22 cellular contexts compared by ENCODE assay signal in genomic region chr1:5850503-5850902, GRCh38.
DNase-seq lines count a peak whose midpoint lies in the region; ATAC-seq and TF ChIP-seq lines count a peak whose summit lies in the region.
"Had no signal": no experiment of that assay in that cellular context is flagged by ENCODE, and none has a peak within 500 bp of the region (broad histone marks: within the 10 kb centered on the region; RNA-seq: fewer than 3 reads in every experiment).

No MANE protein-coding gene starts in this region.

- no peak overlapping the region for H3K27ac ChIP-seq in brain microvascular endothelial cell
- H3K27ac ChIP-seq: A549, C4-2B had no signal

- no peak overlapping the region for H3K4me3 ChIP-seq in brain microvascular endothelial cell (ENCODE audit: low read depth, low read length)
- H3K4me3 ChIP-seq: A549 had no signal

- no peak for TF ChIP-seq CTCF in brain microvascular endothelial cell (IDR thresholded peaks at IDR 0.05; ENCODE audit: low read depth, low read length, missing control alignments)

- no peaks in the 10 kb centered on the region for H3K27me3 ChIP-seq in brain microvascular endothelial cell (replicated peaks)

- in situ Hi-C loops in brain microvascular endothelial cell (cut with HindIII; ENCODE audit: low pct_ligation_motif_present, low sequenced_read_pairs): no loop called here

- DNase-seq in Daoy (ENCODE audit: low read depth) (peak; percentile 35), LHCN-M2 (ENCODE audit: low read depth) (peak; percentile 1), brain microvascular endothelial cell (peak; percentile 3), islet precursor cell (peak; percentile 80), NCI-H187 treated with DMSO at 0.1 percent for 48 hours (lab: John Stamatoyannopoulos, UW) (no peak), NCI-H345 treated with DMSO at 0.1 percent for 48 hours (lab: John Stamatoyannopoulos, UW; ENCODE audit: unreplicated experiment) (no peak)
- no peak for DNase-seq in stimulated activated naive CD4-positive, alpha-beta T cell (lab: John Stamatoyannopoulos, UW)
- DNase-seq: CD8-positive, alpha-beta memory T cell; DMS153; Kasumi-1; NCI-H1105 treated with DMSO at 0.1 percent for 48 hours; NCI-H146; NCI-H2029 treated with DMSO at 0.1 percent for 48 hours; NCI-H2227 treated with DMSO at 0.1 percent for 48 hours; NCI-H510A; NCI-H69; Right ventricle myocardium superior; RPMI8226 had no signal

- no peaks in the 10 kb centered on the region for H3K36me3 ChIP-seq in brain microvascular endothelial cell (replicated peaks)

- ATAC-seq in GM21381 (IDR thresholded peaks at IDR 0.05; ENCODE audit: unreplicated experiment): no peak
- ATAC-seq: A549, HCT116 had no signal

Comparison
In these comparisons a context has a peak if more than half of its experiments do, and no peak if none do; other contexts are left out.
1. DNase-seq: peak in Daoy (single experiment), LHCN-M2 (single experiment), brain microvascular endothelial cell (single experiment) and islet precursor cell (single experiment); none in stimulated activated naive CD4-positive, alpha-beta T cell (0 of 6), NCI-H187 treated with DMSO at 0.1 percent for 48 hours (single experiment) and NCI-H345 treated with DMSO at 0.1 percent for 48 hours (single experiment).